ENCODE assay signal across 22 cellular contexts in genomic region chr2:176125215-176126054, GRCh38. TPM values are rescaled to one million over a fixed set of nuclear protein-coding genes. Genes with fewer than 3 reads are reported as not detected.
DNase-seq lines count a peak whose midpoint lies in the region; ATAC-seq, FAIRE-seq and TF ChIP-seq lines count a peak whose summit lies in the region.
"Had no signal": no experiment of that assay in that cellular context is flagged by ENCODE, and none has a peak within 500 bp of the region (broad histone marks: within the 10 kb centered on the region; RNA-seq: fewer than 3 reads in every experiment).

No MANE protein-coding gene starts in this region.

- DNase-seq in DMS153 (lab: John Stamatoyannopoulos, UW) (peak; percentile 76), DMS153 treated with DMSO at 0.1 percent for 48 hours (lab: John Stamatoyannopoulos, UW; ENCODE audit: unreplicated experiment) (no peak), H1 (ENCODE audit: low read depth in 1 of 2, low spot score in 2 of 2) (peak in 1 of 2 experiments; percentile 44), trophoblast cell (no peak), putamen (ENCODE audit: low spot score) (no peak)
- DNase-seq: activated CD4-positive, alpha-beta T cell treated with anti-CD3 and anti-CD28 coated beads for 1 hour; activated gamma-delta T cell treated with Interleukin-2 at 50 U/mL for 16 hours; anterior cingulate cortex; foreskin fibroblast; GOT3; left ventricle myocardium superior; NCI-H1436; SIG-M5; T1000; upper lobe of right lung had no signal

- no peak overlapping the region for H2AK5ac ChIP-seq in H1 (ENCODE audit: low read depth, low read length)
- H2AK5ac ChIP-seq in trophoblast cell (ENCODE audit: low read length) = no peak overlapping the region

- H2BK120ac ChIP-seq in H1 (replicated peaks; ENCODE audit: low read depth, low read length) = no peak overlapping the region
- no peak overlapping the region for H2BK120ac ChIP-seq in trophoblast cell (ENCODE audit: insufficient read depth, low read length, poor library complexity)

- no peak overlapping the region for H2BK20ac ChIP-seq in H1 (ENCODE audit: low read length)

- H2BK12ac ChIP-seq in H1 (ENCODE audit: low read depth, low read length) (no peak overlapping the region), trophoblast cell (ENCODE audit: low read length) (no peak overlapping the region)

- H3K9me3 ChIP-seq in H1 (ENCODE audit: insufficient read depth in 2 of 2, low read depth in 1 of 2, low read length in 1 of 2) (no peaks in the 10 kb centered on the region; a peak in 1 of 4 replicates), trophoblast cell (ENCODE audit: insufficient read depth, low read depth, low read length) (peaks cover 9% of the 10 kb centered on the region)
- H3K9me3 ChIP-seq: upper lobe of right lung had no signal

- no peak for FAIRE-seq in H1 (lab: Jason Lieb, UNC)
- FAIRE-seq: D721Med, endometrium had no signal

- H3K4me3 ChIP-seq in H1 (ENCODE audit: extremely low read depth in 1 of 4, insufficient read depth in 2 of 4, low read depth in 3 of 4, low read length in 4 of 4) (no peak overlapping the region), trophoblast cell (ENCODE audit: low read depth, low read length) (peak overlapping the region; percentile 41)
- H3K4me3 ChIP-seq: upper lobe of right lung had no signal

- H3K36me3 ChIP-seq in H1 (ENCODE audit: control insufficient read depth in 2 of 4, insufficient read depth in 4 of 4, low read length in 3 of 4) (peaks cover 0 to 28% (median 0%) of the 10 kb centered on the region in 4 experiments; a peak in 1 of 8 replicates), trophoblast cell (ENCODE audit: control insufficient read depth in 1 of 2, insufficient read depth in 2 of 2, low read length in 2 of 2) (no peaks in the 10 kb centered on the region)
- H3K36me3 ChIP-seq: upper lobe of right lung had no signal

- H4K8ac ChIP-seq in H1 (ENCODE audit: extremely low read depth, insufficient read depth, low read length) (no peak overlapping the region), trophoblast cell (ENCODE audit: low read depth, low read length) (no peak overlapping the region)

- H4K91ac ChIP-seq in H1 (replicated peaks; ENCODE audit: insufficient read length, low read length) (no peak overlapping the region), trophoblast cell (ENCODE audit: low read depth, low read length) (no peak overlapping the region)

- H3K4me2 ChIP-seq in H1 (ENCODE audit: insufficient read depth in 1 of 2, low read depth in 2 of 2, low read length in 2 of 2) (no peak overlapping the region), trophoblast cell (ENCODE audit: low read length) (no peak overlapping the region)

- TF ChIP-seq CTCF in H1 (IDR thresholded peaks at IDR 0.05; ENCODE audit: control extremely low read depth in 1 of 3, insufficient read depth in 1 of 3, low read depth in 1 of 3, low read length in 3 of 3) = no peak

- H3K79me2 ChIP-seq in H1 (ENCODE audit: control insufficient read depth in 1 of 2, insufficient read depth in 2 of 2, low read length in 2 of 2) (no peaks in the 10 kb centered on the region), trophoblast cell (ENCODE audit: control insufficient read depth, insufficient read depth, low read length, poor library complexity) (no peaks in the 10 kb centered on the region)

- no peak for TF ChIP-seq EP300 in H1 (IDR thresholded peaks at IDR 0.05; ENCODE audit: borderline replicate concordance in 1 of 2, low read depth in 2 of 2, low read length in 2 of 2)

- H2AFZ ChIP-seq in H1 (ENCODE audit: low read length) (no peak overlapping the region), trophoblast cell (ENCODE audit: insufficient read depth, low read length, poor library complexity) (no peak overlapping the region)

- no peak for TF ChIP-seq RAD21 in H1 (IDR thresholded peaks at IDR 0.05 in 1 of 2, conservative IDR thresholded peaks at IDR 0.05 in 1 of 2; ENCODE audit: low read depth in 2 of 2, low read length in 2 of 2)

- H3K79me1 ChIP-seq in H1 (ENCODE audit: low read depth, low read length) = no peaks in the 10 kb centered on the region
- H3K79me1 ChIP-seq in trophoblast cell (ENCODE audit: low read length) = no peaks in the 10 kb centered on the region

- ATAC-seq in HG03520 (IDR thresholded peaks at IDR 0.05; ENCODE audit: unreplicated experiment) = no peak
- ATAC-seq: left ventricle myocardium superior; stimulated activated memory B cell treated with anti-CD40 and anti-IgM and Interleukin-4, amounts not matched to agents 10 μg/mL and 1 μg/mL and 100 μg/mL, for 72 hours; upper lobe of right lung had no signal

- H3K18ac ChIP-seq in H1 (ENCODE audit: extremely low read depth, low read length) (no peak overlapping the region), trophoblast cell (ENCODE audit: low read length) (no peak overlapping the region)

- H3K27me3 ChIP-seq in H1 (replicated peaks in 1 of 4; ENCODE audit: control insufficient read depth in 3 of 4, extremely low read depth in 1 of 4, insufficient read depth in 3 of 4, low read length in 3 of 4) (peaks cover 96 to 100% (median 99%) of the 10 kb centered on the region in 4 experiments), trophoblast cell (ENCODE audit: insufficient read depth, low read length) (peaks cover 81% of the 10 kb centered on the region)

- POLR2A ChIA-PET in H1 (lab: Charles Lee; ENCODE audit: partially characterized antibody) = interaction anchor here (0.8 kb wide), 1 partner anchor 15 kb away, joined by 3 read pairs; no protein-coding TSS in a partner anchor

- H3K4ac ChIP-seq in H1 (replicated peaks; ENCODE audit: insufficient read length, low read depth, low read length) = no peak overlapping the region
- no peak overlapping the region for H3K4ac ChIP-seq in trophoblast cell (ENCODE audit: low read depth, low read length)

- no peak overlapping the region for H2BK15ac ChIP-seq in H1 (ENCODE audit: low read length)

- CTCF ChIA-PET in H1 (lab: Charles Lee; ENCODE audit: partially characterized antibody) = interaction anchor here (0.8 to 6.2 kb wide), 12 partner anchors 9 to 1023 kb away, joined by 3 to 72 read pairs (median 12); partner anchors contain the start of gene HOXD10

- peaks cover 2% of the 10 kb centered on the region; the same call in 1 of the 2 replicates for H3K23me2 ChIP-seq in H1 (ENCODE audit: low read depth, low read length)

- H4K20me1 ChIP-seq in H1 (replicated peaks in 1 of 2; ENCODE audit: control insufficient read depth in 1 of 2, insufficient read depth in 2 of 2, low read length in 2 of 2) = peaks cover 21 to 31% of the 10 kb centered on the region in 2 experiments

- no peak overlapping the region for H3K56ac ChIP-seq in H1 (replicated peaks; ENCODE audit: insufficient read length, low read depth, low read length)

- H3K9ac ChIP-seq in H1 (replicated peaks in 1 of 4; ENCODE audit: extremely low read depth in 1 of 4, low read depth in 3 of 4, low read length in 3 of 4) (no peak overlapping the region), trophoblast cell (ENCODE audit: low read length) (no peak overlapping the region)

- no peak overlapping the region for H4K5ac ChIP-seq in H1 (ENCODE audit: insufficient read length, low read depth, low read length)

- no peak for TF ChIP-seq POLR2A in H1 (IDR thresholded peaks at IDR 0.05; ENCODE audit: control extremely low read depth in 1 of 2, low read depth in 2 of 2, low read length in 2 of 2)

- H4K12ac ChIP-seq in trophoblast cell (ENCODE audit: low read depth, low read length) = no peak overlapping the region

- H3K4me1 ChIP-seq in H1 (replicated peaks in 1 of 4; ENCODE audit: control insufficient read depth in 3 of 4, insufficient read depth in 4 of 4, low read length in 3 of 4) = peaks cover 0 to 16% (median 9%) of the 10 kb centered on the region in 4 experiments; a peak in 6 of 7 replicates
- H3K4me1 ChIP-seq in trophoblast cell (ENCODE audit: control insufficient read depth in 1 of 2, insufficient read depth in 2 of 2, low read length in 2 of 2) = peaks cover 16 to 20% of the 10 kb centered on the region in 2 experiments

- H2BK5ac ChIP-seq in H1 (ENCODE audit: low read depth, low read length) (no peak overlapping the region), trophoblast cell (ENCODE audit: low read depth, low read length, poor library complexity) (no peak overlapping the region)

- H3K27ac ChIP-seq in H1 (ENCODE audit: low read depth, low read length) (no peak overlapping the region), trophoblast cell (ENCODE audit: low read depth, low read length) (no peak overlapping the region)
- H3K27ac ChIP-seq: 22Rv1, upper lobe of right lung had no signal

- H3K23ac ChIP-seq in H1 (ENCODE audit: insufficient read length) (no peak overlapping the region), trophoblast cell (ENCODE audit: low read length) (no peak overlapping the region)

- 26% methylated on average over 14 of the region's 14 CpGs; no CpG with 5 or more reads in 1 of the 2 experiments for WGBS in H1 (ENCODE audit: extremely low coverage in 1 of 2, insufficient coverage in 1 of 2, insufficient read length in 1 of 2, insufficient replicate concordance in 2 of 2, low coverage in 1 of 2, low lambda C conversion rate in 2 of 2, missing lambda C conversion rate in 1 of 2), 2 experiments
- no CpG with 5 or more reads among the region's 14 CpGs for WGBS in trophoblast cell (ENCODE audit: extremely low coverage, insufficient coverage, insufficient read length)

- H3K14ac ChIP-seq in H1 (ENCODE audit: insufficient read length) = no peak overlapping the region
- H3K14ac ChIP-seq in trophoblast cell (ENCODE audit: low read length) = no peak overlapping the region

RNA-seq across cellular contexts. Expression of gene HOXD9, which starts 2.9 kb away (rescaled TPM):
- total RNA-seq in H1 (2021; fragmentation: NEBNext Ultra II Directional; extraction: Animal tissue kit (Norgen Biotek cat#: 25700)) = not detected in 2 replicates
- not detected in 2 replicates for polyA plus RNA-seq in H1 (2011; rRNA removed)
- polyA plus RNA-seq in H1 (2011; cell fraction: cytosol; rRNA removed) = not detected
- not detected for polyA plus RNA-seq in H1 (2011; cell fraction: nucleus; rRNA removed)
- polyA plus RNA-seq in H1 (2012, experiment 1 of 2) = not detected in 4 replicates
- polyA plus RNA-seq in H1 (2012, experiment 2 of 2) = not detected
- polyA plus RNA-seq in H1 (2013, experiment 1 of 2) = not detected
- not detected for polyA plus RNA-seq in H1 (2013, experiment 2 of 2)
- not detected in 2 replicates for polyA minus RNA-seq in H1 (2011; rRNA and poly(A)+ RNA removed)
- polyA minus RNA-seq in H1 (2011; cell fraction: cytosol; rRNA and poly(A)+ RNA removed) = not detected
- polyA minus RNA-seq in H1 (2011; cell fraction: nucleus; rRNA and poly(A)+ RNA removed) = not detected
- 0.23 and 0.49 TPM in 2 replicates for polyA plus RNA-seq in trophoblast cell (2013)
- total RNA-seq: chondrocyte, left ventricle myocardium superior had no signal

RNA-seq across cellular contexts. Expression of gene HOXD8, which starts 4.1 kb away (rescaled TPM):
- not detected in 2 replicates for total RNA-seq in H1 (2021; fragmentation: NEBNext Ultra II Directional; extraction: Animal tissue kit (Norgen Biotek cat#: 25700))
- not detected in 2 replicates for polyA plus RNA-seq in H1 (2011; rRNA removed)
- not detected for polyA plus RNA-seq in H1 (2011; cell fraction: cytosol; rRNA removed)
- not detected for polyA plus RNA-seq in H1 (2011; cell fraction: nucleus; rRNA removed)
- not detected in 4 replicates for polyA plus RNA-seq in H1 (2012, experiment 1 of 2)
- polyA plus RNA-seq in H1 (2012, experiment 2 of 2) = not detected
- polyA plus RNA-seq in H1 (2013, experiment 1 of 2) = not detected
- polyA plus RNA-seq in H1 (2013, experiment 2 of 2) = not detected
- not detected in 2 replicates for polyA minus RNA-seq in H1 (2011; rRNA and poly(A)+ RNA removed)
- not detected for polyA minus RNA-seq in H1 (2011; cell fraction: cytosol; rRNA and poly(A)+ RNA removed)
- polyA minus RNA-seq in H1 (2011; cell fraction: nucleus; rRNA and poly(A)+ RNA removed) = not detected
- polyA plus RNA-seq in trophoblast cell (2013) = 0.06 and 0.08 TPM in 2 replicates
- total RNA-seq: chondrocyte had no signal

RNA-seq across cellular contexts. Expression of gene HOXD10, which starts 8.9 kb away (rescaled TPM):
- not detected in 2 replicates for total RNA-seq in H1 (2021; fragmentation: NEBNext Ultra II Directional; extraction: Animal tissue kit (Norgen Biotek cat#: 25700))
- polyA plus RNA-seq in H1 (2011; rRNA removed) = not detected in 2 replicates
- polyA plus RNA-seq in H1 (2011; cell fraction: cytosol; rRNA removed) = not detected
- not detected for polyA plus RNA-seq in H1 (2011; cell fraction: nucleus; rRNA removed)
- not detected in 4 replicates for polyA plus RNA-seq in H1 (2012, experiment 1 of 2)
- not detected for polyA plus RNA-seq in H1 (2012, experiment 2 of 2)
- polyA plus RNA-seq in H1 (2013, experiment 1 of 2) = not detected
- polyA plus RNA-seq in H1 (2013, experiment 2 of 2) = not detected
- polyA minus RNA-seq in H1 (2011; rRNA and poly(A)+ RNA removed) = not detected in 2 replicates
- not detected for polyA minus RNA-seq in H1 (2011; cell fraction: cytosol; rRNA and poly(A)+ RNA removed)
- polyA minus RNA-seq in H1 (2011; cell fraction: nucleus; rRNA and poly(A)+ RNA removed) = not detected
- 1.4 and 1.6 TPM in 2 replicates for polyA plus RNA-seq in trophoblast cell (2013)
- total RNA-seq: chondrocyte, left ventricle myocardium superior had no signal

RNA-seq across cellular contexts. Expression of gene HOXD11, which starts 18.4 kb away (rescaled TPM):
- total RNA-seq in H1 (2021; fragmentation: NEBNext Ultra II Directional; extraction: Animal tissue kit (Norgen Biotek cat#: 25700)) = not detected in 2 replicates
- polyA plus RNA-seq in H1 (2011; rRNA removed) = not detected in 2 replicates
- not detected for polyA plus RNA-seq in H1 (2011; cell fraction: cytosol; rRNA removed)
- polyA plus RNA-seq in H1 (2011; cell fraction: nucleus; rRNA removed) = not detected
- polyA plus RNA-seq in H1 (2012, experiment 1 of 2) = not detected in 4 replicates
- polyA plus RNA-seq in H1 (2012, experiment 2 of 2) = not detected
- not detected for polyA plus RNA-seq in H1 (2013, experiment 1 of 2)
- not detected for polyA plus RNA-seq in H1 (2013, experiment 2 of 2)
- not detected in 2 replicates for polyA minus RNA-seq in H1 (2011; rRNA and poly(A)+ RNA removed)
- not detected for polyA minus RNA-seq in H1 (2011; cell fraction: cytosol; rRNA and poly(A)+ RNA removed)
- polyA minus RNA-seq in H1 (2011; cell fraction: nucleus; rRNA and poly(A)+ RNA removed) = not detected
- 2.7 and 3.3 TPM in 2 replicates for polyA plus RNA-seq in trophoblast cell (2013)
- total RNA-seq: chondrocyte, left ventricle myocardium superior, upper lobe of right lung had no signal

RNA-seq across cellular contexts. Expression of gene HOXD12, which starts 25.8 kb away (rescaled TPM):
- total RNA-seq in H1 (2021; fragmentation: NEBNext Ultra II Directional; extraction: Animal tissue kit (Norgen Biotek cat#: 25700)) = not detected in 2 replicates
- polyA plus RNA-seq in H1 (2011; rRNA removed) = not detected in 2 replicates
- polyA plus RNA-seq in H1 (2011; cell fraction: cytosol; rRNA removed) = not detected
- polyA plus RNA-seq in H1 (2011; cell fraction: nucleus; rRNA removed) = not detected
- not detected in 4 replicates for polyA plus RNA-seq in H1 (2012, experiment 1 of 2)
- polyA plus RNA-seq in H1 (2012, experiment 2 of 2) = not detected
- not detected for polyA plus RNA-seq in H1 (2013, experiment 1 of 2)
- not detected for polyA plus RNA-seq in H1 (2013, experiment 2 of 2)
- not detected in 2 replicates for polyA minus RNA-seq in H1 (2011; rRNA and poly(A)+ RNA removed)
- not detected for polyA minus RNA-seq in H1 (2011; cell fraction: cytosol; rRNA and poly(A)+ RNA removed)
- polyA minus RNA-seq in H1 (2011; cell fraction: nucleus; rRNA and poly(A)+ RNA removed) = not detected
- 0.06 and 0.07 TPM in 2 replicates for polyA plus RNA-seq in trophoblast cell (2013)
- total RNA-seq: chondrocyte, left ventricle myocardium superior, upper lobe of right lung had no signal
- polyA plus RNA-seq: BJ had no signal
